30 cellular contexts compared by ENCODE assay signal in the genomic region with DNA sequence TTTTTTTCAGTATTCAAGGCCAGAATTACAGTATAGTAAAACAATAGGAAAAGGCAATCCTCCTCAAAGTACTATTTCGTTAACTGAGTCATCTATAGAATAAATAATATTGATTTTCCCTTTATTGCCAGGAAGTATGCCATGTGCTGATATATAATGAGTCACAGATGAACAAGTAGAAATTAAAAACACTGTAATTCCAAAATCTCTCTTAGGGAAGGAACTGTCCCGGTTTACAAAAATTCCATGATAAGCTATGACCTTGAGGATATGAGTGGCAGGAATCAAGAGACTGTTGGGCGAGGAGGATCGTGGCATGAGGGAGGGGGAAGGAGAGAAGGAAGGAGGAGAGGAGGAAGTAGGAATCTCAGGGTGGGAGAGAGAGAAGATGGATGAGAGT.
"Had no signal": no experiment of that assay in that cellular context is flagged by ENCODE, and none has a peak within 500 bp of the region (broad histone marks: within the 10 kb centered on the region; RNA-seq: fewer than 3 reads in every experiment).

No MANE protein-coding gene starts in this region.

- H3K27me3 Mint-ChIP-seq: activated naive CD8-positive, alpha-beta T cell treated with anti-CD3 and anti-CD28 coated beads for 36 hours; effector memory CD8-positive, alpha-beta T cell; stimulated activated naive CD8-positive, alpha-beta T cell treated with anti-CD3 and anti-CD28 coated beads, Interleukin-15, Interleukin-2, amounts not matched to agents 100 ng/mL and 50 ng/mL, for 24 hours had no signal

- H3K27ac Mint-ChIP-seq: activated naive CD4-positive, alpha-beta T cell treated with anti-CD3 and anti-CD28 coated beads for 36 hours; activated naive CD8-positive, alpha-beta T cell treated with anti-CD3 and anti-CD28 coated beads for 36 hours; activated T-cell treated with anti-CD3 and anti-CD28 coated beads, Interleukin-2, amount 50 U/mL, for 72 hours; nephron progenitor cell; stimulated activated effector memory CD8-positive, alpha-beta T cell treated with anti-CD3 and anti-CD28 coated beads, Interleukin-12 subunit alpha, Interleukin-12 subunit beta, amount 100 ng/mL, for 72 hours; stimulated activated naive CD8-positive, alpha-beta T cell treated with anti-CD3 and anti-CD28 coated beads, Interleukin-15, Interleukin-2, amounts not matched to agents 100 ng/mL and 50 ng/mL, for 24 hours had no signal

- H3K9me3 ChIP-seq: adrenal gland, body of pancreas, esophagus muscularis mucosa, left ventricle myocardium inferior, ovary, prostate gland, sigmoid colon, thoracic aorta, uterus had no signal

- DNase-seq: activated CD4-positive, alpha-beta T cell treated with anti-CD3 and anti-CD28 coated beads for 4 hours; activated CD4-positive, alpha-beta T cell treated with anti-CD3 and anti-CD28 coated beads, Interleukin-2, amount 50 U/mL, for 4 hours; activated effector memory CD4-positive, alpha-beta T cell treated with anti-CD3 and anti-CD28 coated beads, Interleukin-2, amount 50 U/mL, for 16 hours; activated naive CD4-positive, alpha-beta T cell treated with anti-CD3 and anti-CD28 coated beads for 36 hours; activated naive CD8-positive, alpha-beta T cell treated with anti-CD3 and anti-CD28 coated beads for 36 hours; activated T-cell treated with anti-CD3 and anti-CD28 coated beads for 4 hours; activated T-cell treated with anti-CD3 and anti-CD28 coated beads, Interleukin-2, amount 50 U/mL, for 72 hours; adrenal gland; aorta; body of pancreas; cerebellar nuclear complex; effector memory CD8-positive, alpha-beta T cell; islet precursor cell; left ventricle myocardium inferior; nephron progenitor cell; ovary; sigmoid colon; small intestine; stimulated activated CD4-positive, alpha-beta T cell treated with anti-CD3 and anti-CD28 coated beads, Interleukin-4, amount 100 ng/mL, for 24 hours; trophoblast cell; uterus had no signal

- H3K79me2 ChIP-seq: hepatocyte had no signal

- H3K27ac ChIP-seq: body of pancreas, coronary artery, esophagus muscularis mucosa, hepatocyte, left ventricle myocardium inferior, ovary, prostate gland, sigmoid colon, thoracic aorta, uterus had no signal

- H3K4me1 ChIP-seq: body of pancreas, prostate gland, uterus had no signal

- ATAC-seq: activated T-cell treated with anti-CD3 and anti-CD28 coated beads, Interleukin-2, amount 50 U/mL, for 72 hours; body of pancreas; effector memory CD8-positive, alpha-beta T cell; stimulated activated effector memory CD8-positive, alpha-beta T cell treated with anti-CD3 and anti-CD28 coated beads, Interleukin-12 subunit alpha, Interleukin-12 subunit beta, amount 100 ng/mL, for 72 hours had no signal

- H3K9me3 Mint-ChIP-seq: activated naive CD4-positive, alpha-beta T cell treated with anti-CD3 and anti-CD28 coated beads for 36 hours; activated naive CD8-positive, alpha-beta T cell treated with anti-CD3 and anti-CD28 coated beads for 36 hours; activated T-cell treated with anti-CD3 and anti-CD28 coated beads, Interleukin-2, amount 50 U/mL, for 72 hours; effector memory CD8-positive, alpha-beta T cell; nephron progenitor cell; stimulated activated effector memory CD8-positive, alpha-beta T cell treated with anti-CD3 and anti-CD28 coated beads, Interleukin-12 subunit alpha, Interleukin-12 subunit beta, amount 100 ng/mL, for 72 hours; stimulated activated naive CD8-positive, alpha-beta T cell treated with anti-CD3 and anti-CD28 coated beads, Interleukin-15, Interleukin-2, amounts not matched to agents 100 ng/mL and 50 ng/mL, for 24 hours had no signal

- H2AFZ ChIP-seq: hepatocyte had no signal

- FAIRE-seq: frontal cortex, small intestine had no signal

- H3K4me3 Mint-ChIP-seq: activated naive CD4-positive, alpha-beta T cell treated with anti-CD3 and anti-CD28 coated beads for 36 hours; activated naive CD8-positive, alpha-beta T cell treated with anti-CD3 and anti-CD28 coated beads for 36 hours; activated T-cell treated with anti-CD3 and anti-CD28 coated beads, Interleukin-2, amount 50 U/mL, for 72 hours; effector memory CD8-positive, alpha-beta T cell; nephron progenitor cell; stimulated activated effector memory CD8-positive, alpha-beta T cell treated with anti-CD3 and anti-CD28 coated beads, Interleukin-12 subunit alpha, Interleukin-12 subunit beta, amount 100 ng/mL, for 72 hours; stimulated activated naive CD8-positive, alpha-beta T cell treated with anti-CD3 and anti-CD28 coated beads, Interleukin-15, Interleukin-2, amounts not matched to agents 100 ng/mL and 50 ng/mL, for 24 hours had no signal

- H3K4me3 ChIP-seq: adrenal gland, body of pancreas, coronary artery, esophagus muscularis mucosa, hepatocyte, left ventricle myocardium inferior, lung, ovary, prostate gland, sigmoid colon, thoracic aorta, uterus had no signal

- H3K27me3 ChIP-seq: adrenal gland, body of pancreas, esophagus muscularis mucosa, hepatocyte, ovary, sigmoid colon, uterus had no signal

- H3K36me3 Mint-ChIP-seq: activated naive CD8-positive, alpha-beta T cell treated with anti-CD3 and anti-CD28 coated beads for 36 hours; stimulated activated effector memory CD8-positive, alpha-beta T cell treated with anti-CD3 and anti-CD28 coated beads, Interleukin-12 subunit alpha, Interleukin-12 subunit beta, amount 100 ng/mL, for 72 hours had no signal

- H3K36me3 ChIP-seq: adrenal gland, esophagus muscularis mucosa, left ventricle myocardium inferior, ovary, prostate gland, sigmoid colon, thoracic aorta, uterus had no signal

- H3K4me2 ChIP-seq: hepatocyte had no signal
